24 cellular contexts compared by ENCODE assay signal in the genomic region with DNA sequence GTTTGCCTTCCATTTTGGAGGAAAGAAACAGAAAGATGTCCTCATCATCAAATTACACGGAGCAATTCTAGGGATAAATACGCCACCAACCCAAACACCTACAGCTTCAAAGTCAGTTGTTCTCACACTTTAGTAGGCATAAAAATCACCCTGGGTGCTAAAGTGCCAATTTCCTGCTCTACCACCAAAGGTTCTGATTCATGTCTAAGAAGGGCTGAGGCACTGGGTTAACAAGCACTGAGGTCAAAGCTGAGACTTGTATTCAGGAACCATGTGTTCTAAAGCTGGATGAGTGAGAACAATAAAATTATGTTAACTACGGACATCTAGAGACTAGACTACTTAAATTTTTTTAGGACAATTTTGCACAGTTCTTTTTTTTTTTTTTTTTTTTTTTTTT.
"Had no signal": no experiment of that assay in that cellular context is flagged by ENCODE, and none has a peak within 500 bp of the region (broad histone marks: within the 10 kb centered on the region; RNA-seq: fewer than 3 reads in every experiment).

No MANE protein-coding gene starts in this region.

- H3K4me3 ChIP-seq: neural progenitor cell, pancreas, prostate gland, right lobe of liver, sigmoid colon, stomach, thoracic aorta, thyroid gland, tibial nerve, upper lobe of left lung, vagina had no signal

- ATAC-seq: naive thymus-derived CD4-positive, alpha-beta T cell; pancreas; right cardiac atrium; right lobe of liver; stimulated activated effector memory CD8-positive, alpha-beta T cell treated with anti-CD3 and anti-CD28 coated beads, Interleukin-12 subunit alpha, Interleukin-12 subunit beta, amount 100 ng/mL, for 72 hours; stimulated activated naive B cell treated with anti-CD40 and anti-IgM and Interleukin-4, amounts not matched to agents 10 μg/mL and 1 μg/mL and 100 μg/mL, for 72 hours had no signal

- H3K4me1 Mint-ChIP-seq: stimulated activated effector memory CD8-positive, alpha-beta T cell treated with anti-CD3 and anti-CD28 coated beads, Interleukin-12 subunit alpha, Interleukin-12 subunit beta, amount 100 ng/mL, for 72 hours; stimulated activated naive B cell treated with anti-CD40 and anti-IgM and Interleukin-4, amounts not matched to agents 10 μg/mL and 1 μg/mL and 100 μg/mL, for 72 hours had no signal

- H3K4me3 Mint-ChIP-seq: naive thymus-derived CD4-positive, alpha-beta T cell; nephron; neural progenitor cell; stimulated activated effector memory CD8-positive, alpha-beta T cell treated with anti-CD3 and anti-CD28 coated beads, Interleukin-12 subunit alpha, Interleukin-12 subunit beta, amount 100 ng/mL, for 72 hours; stimulated activated naive B cell treated with anti-CD40 and anti-IgM and Interleukin-4, amounts not matched to agents 10 μg/mL and 1 μg/mL and 100 μg/mL, for 72 hours; stimulated activated naive CD8-positive, alpha-beta T cell treated with anti-CD3 and anti-CD28 coated beads, Interleukin-15, Interleukin-2, amounts not matched to agents 100 ng/mL and 50 ng/mL, for 24 hours had no signal

- H3K27me3 Mint-ChIP-seq: stimulated activated naive B cell treated with anti-CD40 and anti-IgM and Interleukin-4, amounts not matched to agents 10 μg/mL and 1 μg/mL and 100 μg/mL, for 72 hours; stimulated activated naive CD8-positive, alpha-beta T cell treated with anti-CD3 and anti-CD28 coated beads, Interleukin-15, Interleukin-2, amounts not matched to agents 100 ng/mL and 50 ng/mL, for 24 hours had no signal

- H3K9me3 Mint-ChIP-seq: nephron; neural progenitor cell; stimulated activated effector memory CD8-positive, alpha-beta T cell treated with anti-CD3 and anti-CD28 coated beads, Interleukin-12 subunit alpha, Interleukin-12 subunit beta, amount 100 ng/mL, for 72 hours; stimulated activated naive B cell treated with anti-CD40 and anti-IgM and Interleukin-4, amounts not matched to agents 10 μg/mL and 1 μg/mL and 100 μg/mL, for 72 hours; stimulated activated naive CD8-positive, alpha-beta T cell treated with anti-CD3 and anti-CD28 coated beads, Interleukin-15, Interleukin-2, amounts not matched to agents 100 ng/mL and 50 ng/mL, for 24 hours had no signal

- H3K36me3 Mint-ChIP-seq: neural progenitor cell; stimulated activated effector memory CD8-positive, alpha-beta T cell treated with anti-CD3 and anti-CD28 coated beads, Interleukin-12 subunit alpha, Interleukin-12 subunit beta, amount 100 ng/mL, for 72 hours; stimulated activated naive B cell treated with anti-CD40 and anti-IgM and Interleukin-4, amounts not matched to agents 10 μg/mL and 1 μg/mL and 100 μg/mL, for 72 hours had no signal

- H3K27ac Mint-ChIP-seq: naive thymus-derived CD4-positive, alpha-beta T cell; nephron; neural progenitor cell; stimulated activated effector memory CD8-positive, alpha-beta T cell treated with anti-CD3 and anti-CD28 coated beads, Interleukin-12 subunit alpha, Interleukin-12 subunit beta, amount 100 ng/mL, for 72 hours; stimulated activated naive B cell treated with anti-CD40 and anti-IgM and Interleukin-4, amounts not matched to agents 10 μg/mL and 1 μg/mL and 100 μg/mL, for 72 hours; stimulated activated naive CD8-positive, alpha-beta T cell treated with anti-CD3 and anti-CD28 coated beads, Interleukin-15, Interleukin-2, amounts not matched to agents 100 ng/mL and 50 ng/mL, for 24 hours had no signal

- DNase-seq: naive thymus-derived CD4-positive, alpha-beta T cell; pancreas; right lobe of liver; sigmoid colon; small intestine; stimulated activated CD4-positive, alpha-beta T cell treated with anti-CD3 and anti-CD28 coated beads, Interleukin-15, amount 100 ng/mL, for 24 hours; stimulated activated CD4-positive, alpha-beta T cell treated with anti-CD3 and anti-CD28 coated beads, Interleukin-2, amount 100 ng/mL, for 24 hours; stimulated activated CD4-positive, alpha-beta T cell treated with anti-CD3 and anti-CD28 coated beads, Interleukin-2, amount 100 ng/mL, for 48 hours; stimulated activated CD4-positive, alpha-beta T cell treated with anti-CD3 and anti-CD28 coated beads, Interleukin-4, amount 100 ng/mL, for 24 hours; stimulated activated naive B cell treated with anti-CD40 and anti-IgM and Interleukin-4, amounts not matched to agents 10 μg/mL and 1 μg/mL and 100 μg/mL, for 72 hours; stimulated activated naive CD4-positive, alpha-beta T cell treated with Interleukin-2 at 50 U/mL for 16 hours; stomach; thyroid gland; trophoblast cell; upper lobe of left lung had no signal
